ENCODE assay signal across 12 cellular contexts in genomic region chr6:159680104-159680503, GRCh38. TPM values are rescaled to one million over a fixed set of nuclear protein-coding genes. Genes with fewer than 3 reads are reported as not detected.
DNase-seq lines count a peak whose midpoint lies in the region; ATAC-seq, FAIRE-seq and TF ChIP-seq lines count a peak whose summit lies in the region.
"Had no signal": no experiment of that assay in that cellular context is flagged by ENCODE, and none has a peak within 500 bp of the region (broad histone marks: within the 10 kb centered on the region; RNA-seq: fewer than 3 reads in every experiment).

No MANE protein-coding gene starts in this region.

- no peak overlapping the region for H3K4me3 Mint-ChIP-seq in astrocyte (ENCODE audit: unreplicated experiment)
- H3K4me3 Mint-ChIP-seq in naive thymus-derived CD4-positive, alpha-beta T cell = no peak overlapping the region
- no peak overlapping the region for H3K4me3 Mint-ChIP-seq in T-helper 17 cell
- H3K4me3 Mint-ChIP-seq: immature natural killer cell had no signal

- H2AFZ ChIP-seq in astrocyte (ENCODE audit: low read depth, low read length) = no peak overlapping the region

- H3K4me3 ChIP-seq in A549 = no peak overlapping the region
- H3K4me3 ChIP-seq in astrocyte (ENCODE audit: insufficient read depth, low read depth, low read length) = no peak overlapping the region
- no peak overlapping the region for H3K4me3 ChIP-seq in naive thymus-derived CD4-positive, alpha-beta T cell (ENCODE audit: low read length)
- H3K4me3 ChIP-seq: body of pancreas had no signal

- peaks cover 15% of the 10 kb centered on the region for H3K4me1 ChIP-seq in A549
- no peaks in the 10 kb centered on the region for H3K4me1 ChIP-seq in astrocyte (ENCODE audit: insufficient read depth, low read length)
- H3K4me1 ChIP-seq in naive thymus-derived CD4-positive, alpha-beta T cell (ENCODE audit: control insufficient read depth in 2 of 2, insufficient read depth in 2 of 2, low read length in 2 of 2) = no peaks in the 10 kb centered on the region
- H3K4me1 ChIP-seq: BE2C had no signal

- FAIRE-seq in A549 (lab: Jason Lieb, UNC) (no peak), astrocyte (lab: Jason Lieb, UNC) (no peak)

- CTCF ChIA-PET in A549 (lab: Yijun Ruan, JAX) = no interaction called here
- CTCF ChIA-PET in naive thymus-derived CD4-positive, alpha-beta T cell (lab: Charles Lee) = no interaction called here

- H3K4me2 ChIP-seq in A549 = peak overlapping the region; percentile 53
- no peak overlapping the region for H3K4me2 ChIP-seq in astrocyte (ENCODE audit: low read length)

- H3K36me3 ChIP-seq in astrocyte (ENCODE audit: insufficient read depth, low read length) = peaks cover 2% of the 10 kb centered on the region
- peaks cover 10 to 34% (median 18%) of the 10 kb centered on the region in 3 experiments for H3K36me3 ChIP-seq in naive thymus-derived CD4-positive, alpha-beta T cell (ENCODE audit: control insufficient read depth in 2 of 3, insufficient read depth in 3 of 3, low read length in 3 of 3)

- H3K36me3 Mint-ChIP-seq in astrocyte (ENCODE audit: low read depth, unreplicated experiment) = peaks cover 5% of the 10 kb centered on the region
- H3K36me3 Mint-ChIP-seq in naive thymus-derived CD4-positive, alpha-beta T cell = peaks cover 0 to 27% (median 23%) of the 10 kb centered on the region in 5 donors
- H3K36me3 Mint-ChIP-seq in T-helper 17 cell (ENCODE audit: low read depth) = peaks cover 2% of the 10 kb centered on the region

- no peak for TF ChIP-seq EP300 in A549 (IDR thresholded peaks at IDR 0.05)

- 71% methylated on average over 3 of the region's 3 CpGs for WGBS in A549 (ENCODE audit: missing lambda C conversion rate)

- H4K20me1 ChIP-seq in astrocyte (ENCODE audit: insufficient read depth, low read length) = no peaks in the 10 kb centered on the region

- H3K27ac ChIP-seq in A549 = peak overlapping the region in 1 of 2 experiments; percentile 12; a peak in 1 of 6 replicates
- no peak overlapping the region for H3K27ac ChIP-seq in astrocyte (ENCODE audit: low read depth, low read length)
- no peak overlapping the region for H3K27ac ChIP-seq in naive thymus-derived CD4-positive, alpha-beta T cell (ENCODE audit: low read depth, low read length)

- no peaks in the 10 kb centered on the region for H3K9me3 ChIP-seq in A549
- H3K9me3 ChIP-seq in astrocyte (ENCODE audit: insufficient read depth, low read depth, low read length) = no peaks in the 10 kb centered on the region
- H3K9me3 ChIP-seq in naive thymus-derived CD4-positive, alpha-beta T cell (ENCODE audit: control insufficient read depth in 2 of 3, low read length in 3 of 3) = no peaks in the 10 kb centered on the region
- no peaks in the 10 kb centered on the region for H3K9me3 ChIP-seq in T-helper 17 cell (ENCODE audit: control insufficient read depth, low read length, poor library complexity, severe bottlenecking)
- H3K9me3 ChIP-seq: BE2C, body of pancreas had no signal

- no peak for TF ChIP-seq CTCF in A549 (IDR thresholded peaks at IDR 0.05)
- TF ChIP-seq CTCF in astrocyte (IDR thresholded peaks at IDR 0.05; ENCODE audit: insufficient read depth, low read depth, low read length) = no peak

- no peaks in the 10 kb centered on the region for H3K79me2 ChIP-seq in astrocyte (ENCODE audit: insufficient read depth, low read length)

- no peaks in the 10 kb centered on the region for H3K27me3 ChIP-seq in astrocyte (ENCODE audit: insufficient read depth, low read length)
- no peaks in the 10 kb centered on the region for H3K27me3 ChIP-seq in naive thymus-derived CD4-positive, alpha-beta T cell (ENCODE audit: control insufficient read depth in 2 of 2, insufficient read depth in 2 of 2, low read length in 2 of 2)
- H3K27me3 ChIP-seq: BE2C, body of pancreas had no signal

- intact Hi-C loops in naive thymus-derived CD4-positive, alpha-beta T cell (cut with micrococcal nuclease) = no loop called here

- H3K27ac Mint-ChIP-seq in astrocyte (ENCODE audit: unreplicated experiment) (peak overlapping the region; percentile 54), T-helper 17 cell (no peak overlapping the region)
- peak overlapping the region in 7 of 9 donors; percentile 2 to 84 (median 39) for H3K27ac Mint-ChIP-seq in naive thymus-derived CD4-positive, alpha-beta T cell

- TF ChIP-seq POLR2A in A549 (IDR thresholded peaks at IDR 0.05; ENCODE audit: low read length) = no peak

- DNase-seq in A549 (ENCODE audit: low read depth in 1 of 2, low spot score in 1 of 2) (no peak), astrocyte (ENCODE audit: low read depth) (no peak), T-helper 17 cell (no peak)
- no peak for DNase-seq in naive thymus-derived CD4-positive, alpha-beta T cell
- DNase-seq: BE2C; body of pancreas; effector CD8-positive, alpha-beta T cell; immature natural killer cell had no signal

- no peak overlapping the region for H3K9ac ChIP-seq in astrocyte (ENCODE audit: low read length)

- no peak for TF ChIP-seq RAD21 in A549 (conservative IDR thresholded peaks at IDR 0.05 in 1 of 2, IDR thresholded peaks at IDR 0.05 in 1 of 2)

- peaks cover 8% of the 10 kb centered on the region for H3K4me1 Mint-ChIP-seq in astrocyte (ENCODE audit: low read depth, unreplicated experiment)
- peaks cover 0 to 21% (median 8%) of the 10 kb centered on the region in 7 donors for H3K4me1 Mint-ChIP-seq in naive thymus-derived CD4-positive, alpha-beta T cell
- H3K4me1 Mint-ChIP-seq in T-helper 17 cell = peaks cover 5% of the 10 kb centered on the region
- H3K4me1 Mint-ChIP-seq: immature natural killer cell had no signal

- no peaks in the 10 kb centered on the region for H3K27me3 Mint-ChIP-seq in astrocyte (ENCODE audit: low read depth, unreplicated experiment)
- H3K27me3 Mint-ChIP-seq in naive thymus-derived CD4-positive, alpha-beta T cell = no peaks in the 10 kb centered on the region
- H3K27me3 Mint-ChIP-seq in T-helper 17 cell = no peaks in the 10 kb centered on the region

- POLR2A ChIA-PET in A549 (lab: Yijun Ruan, JAX) = no interaction called here
- POLR2A ChIA-PET in naive thymus-derived CD4-positive, alpha-beta T cell (lab: Charles Lee) = interaction anchor here (0.6 kb wide), 1 partner anchor 957 kb away, joined by 3 read pairs; no protein-coding TSS in a partner anchor

- no peak for ATAC-seq in A549
- peak; percentile 25 for ATAC-seq in GM21529 (IDR thresholded peaks at IDR 0.05; ENCODE audit: unreplicated experiment)
- ATAC-seq in naive thymus-derived CD4-positive, alpha-beta T cell = no peak
- ATAC-seq in GM21390 (IDR thresholded peaks at IDR 0.05; ENCODE audit: unreplicated experiment) = no peak
- no peak for ATAC-seq in GM18517 (IDR thresholded peaks at IDR 0.05; ENCODE audit: unreplicated experiment)
- ATAC-seq in GM21576 (IDR thresholded peaks at IDR 0.05; ENCODE audit: unreplicated experiment) = no peak
- no peak for ATAC-seq in T-helper 17 cell
- ATAC-seq: body of pancreas had no signal

- peaks cover 3% of the 10 kb centered on the region for H3K9me3 Mint-ChIP-seq in astrocyte (ENCODE audit: unreplicated experiment)
- H3K9me3 Mint-ChIP-seq in naive thymus-derived CD4-positive, alpha-beta T cell = peaks cover 0 to 8% (median 0%) of the 10 kb centered on the region in 11 donors

TF ChIP-seq in A549, 52 proteins besides CTCF, POLR2A, EP300 and RAD21:
- TF ChIP-seq JUN (IDR thresholded peaks at IDR 0.05) = no peak
- no peak for TF ChIP-seq MYC (IDR thresholded peaks at IDR 0.05; ENCODE audit: borderline replicate concordance, low read length)

RNA-seq across cellular contexts. Expression of gene SOD2, which starts 12.9 kb away (rescaled TPM):
- polyA plus RNA-seq in A549 (2011; rRNA removed) (34.8 and 63.2 TPM in 2 replicates), A549 (2017; fragmentation: RNase III; extraction: RNeasy Plus Mini Kit Qiagen cat#74134 plus additional on column Dnase treatment) (81.0 to 81.3 TPM (median 81.1 TPM) in 3 replicates)
- polyA plus RNA-seq in A549 (2012; cell fraction: cytosol; rRNA removed) = 49.3 and 57.5 TPM in 2 replicates
- 24.1 and 30.1 TPM in 2 replicates for polyA plus RNA-seq in A549 (2012; cell fraction: nucleus; rRNA removed)
- 65.9 and 67.1 TPM in 2 replicates for polyA minus RNA-seq in A549 (2011; rRNA and poly(A)+ RNA removed)
- total RNA-seq in astrocyte (55.9 and 64.0 TPM in 2 replicates), T-helper 17 cell (100 to 1,000 TPM; 200 to 292 TPM)
- 100 to 1,000 TPM in 4 of 5 experiments, 10 to 100 TPM in 1; 80.2 to 306 (median 105) TPM for total RNA-seq in naive thymus-derived CD4-positive, alpha-beta T cell
- polyA plus RNA-seq in naive thymus-derived CD4-positive, alpha-beta T cell = 100 to 1,000 TPM; 114 to 128 TPM

RNA-seq across cellular contexts. Expression of gene WTAP, which starts 47.2 kb away (rescaled TPM):
- polyA plus RNA-seq in A549 (2011; rRNA removed) = 42.4 and 46.1 TPM in 2 replicates
- polyA plus RNA-seq in A549 (2012; cell fraction: cytosol; rRNA removed) = 11.3 and 11.4 TPM in 2 replicates
- 5.0 and 10.8 TPM in 2 replicates for polyA plus RNA-seq in A549 (2012; cell fraction: nucleus; rRNA removed)
- 53.2 to 54.0 TPM (median 53.9 TPM) in 3 replicates for polyA plus RNA-seq in A549 (2017; fragmentation: RNase III; extraction: RNeasy Plus Mini Kit Qiagen cat#74134 plus additional on column Dnase treatment)
- 23.1 and 26.1 TPM in 2 replicates for polyA minus RNA-seq in A549 (2011; rRNA and poly(A)+ RNA removed)
- total RNA-seq in astrocyte = 84.7 and 93.8 TPM in 2 replicates
- total RNA-seq in naive thymus-derived CD4-positive, alpha-beta T cell = 100 to 1,000 TPM; 117 to 152 (median 141) TPM
- polyA plus RNA-seq in naive thymus-derived CD4-positive, alpha-beta T cell = 100 to 1,000 TPM; 131 to 133 TPM
- 100 to 1,000 TPM; 159 to 160 TPM for total RNA-seq in T-helper 17 cell
